Comparison of ENCODE assay signal across 8 cellular contexts in genomic region chr1:155002479-155003226, GRCh38. TPM values are rescaled to one million over a fixed set of nuclear protein-coding genes. Genes with fewer than 3 reads are reported as not detected.
A peak's percentile ranks its signal among the peaks of the same experiment; 100 is the strongest.
DNase-seq lines count a peak whose midpoint lies in the region; ATAC-seq lines count a peak whose summit lies in the region.

ZBTB7B (plus strand) TSS chr1:155002802; CDS start chr1:155014661, 11,859 bp downstream.

- no peaks in the 10 kb centered on the region for H3K9me2 ChIP-seq in GM23248 (ENCODE audit: insufficient read depth)

- H3K9ac ChIP-seq in BLaER1 (peak within 1 kb of the TSS; percentile 95), GM23248 (peak within 1 kb of the TSS; percentile 86)

- H3K36me3 ChIP-seq in BLaER1 (no peaks in the 10 kb centered on the region), GM23248 (ENCODE audit: low read depth) (no peaks in the 10 kb centered on the region), SJCRH30 (no peaks in the 10 kb centered on the region), ectodermal cell (ENCODE audit: control insufficient read depth, insufficient read depth, low read length) (no peaks in the 10 kb centered on the region), thymus (ENCODE audit: control insufficient read depth, insufficient read depth) (no peaks in the 10 kb centered on the region)

- in situ Hi-C loops in GM23248 (cut with MboI) = no loop called here

- H3K4me2 ChIP-seq in BLaER1 = peak within 1 kb of the TSS; percentile 100
- peak within 1 kb of the TSS; percentile 94 for H3K4me2 ChIP-seq in GM23248 (ENCODE audit: unreplicated experiment)

- no peaks in the 10 kb centered on the region for H3F3A ChIP-seq in GM23248 (ENCODE audit: insufficient read depth)

- H3K27me3 ChIP-seq in BLaER1 (no peaks in the 10 kb centered on the region), GM23248 (replicated peaks; ENCODE audit: insufficient read depth) (no peaks in the 10 kb centered on the region), SJCRH30 (no peaks in the 10 kb centered on the region), ectodermal cell (ENCODE audit: control insufficient read depth, insufficient read depth, low read length, poor library complexity, severe bottlenecking) (no peaks in the 10 kb centered on the region), thymus (ENCODE audit: control insufficient read depth, insufficient read depth) (peaks cover 46% of the 10 kb centered on the region)

- DNase-seq in GM23248 (peak; percentile 57), SJCRH30 (peak in 1 of 2 experiments; percentile 39), lung microvascular endothelial cell (ENCODE audit: low read depth in 2 of 2) (peak; percentile 36 to 38)
- DNase-seq in stimulated activated CD4-positive, alpha-beta T cell treated with anti-CD3 and anti-CD28 coated beads, Interleukin-4, amount 100 ng/mL, for 1 hour = no peak

- H3K9me3 ChIP-seq in BLaER1 (no peaks in the 10 kb centered on the region), GM23248 (ENCODE audit: low read depth) (no peaks in the 10 kb centered on the region), SJCRH30 (replicated peaks) (no peaks in the 10 kb centered on the region), ectodermal cell (ENCODE audit: control insufficient read depth, low read length) (no peaks in the 10 kb centered on the region), thymus (ENCODE audit: control insufficient read depth) (no peaks in the 10 kb centered on the region)

- H3K4me3 ChIP-seq in BLaER1 (peak within 1 kb of the TSS; percentile 95), GM23248 (peak within 1 kb of the TSS; percentile 98), SJCRH30 (peak within 1 kb of the TSS; percentile 65), ectodermal cell (ENCODE audit: insufficient read depth, low read depth, low read length) (peak within 1 kb of the TSS; percentile 57), thymus (ENCODE audit: low read length) (peak within 1 kb of the TSS; percentile 48)

- H2AFZ ChIP-seq in GM23248 = peak within 1 kb of the TSS; percentile 71

- peak within 1 kb of the TSS; percentile 98 for H3K27ac ChIP-seq in BLaER1
- peak within 1 kb of the TSS; percentile 67 for H3K27ac ChIP-seq in GM23248
- peak within 1 kb of the TSS; percentile 82 for H3K27ac ChIP-seq in SJCRH30
- H3K27ac ChIP-seq in ectodermal cell (ENCODE audit: insufficient read depth, low read depth, low read length, poor library complexity, severe bottlenecking) = peak within 1 kb of the TSS; percentile 80
- H3K27ac ChIP-seq in thymus (ENCODE audit: low read depth) = peak within 1 kb of the TSS; percentile 87

- no peak for ATAC-seq in GM21390 (IDR thresholded peaks at IDR 0.05; ENCODE audit: unreplicated experiment)

- WGBS in GM23248 (ENCODE audit: low coverage in 1 of 2, low lambda C conversion rate in 2 of 2, missing lambda C conversion rate in 2 of 2), 2 experiments = 1 to 2% methylated on average over 12 to 34 of the region's 34 CpGs
- WGBS in ectodermal cell, 2 experiments = 0 to 1% methylated on average over 30 of the region's 34 CpGs
- WGBS in thymus = 2% methylated on average over 33 of the region's 34 CpGs

- peaks cover 48% of the 10 kb centered on the region for H3K79me2 ChIP-seq in GM23248 (ENCODE audit: insufficient read depth)

- peaks cover 54% of the 10 kb centered on the region for H3K4me1 ChIP-seq in BLaER1
- H3K4me1 ChIP-seq in GM23248 (ENCODE audit: insufficient read depth) = peaks cover 27% of the 10 kb centered on the region
- H3K4me1 ChIP-seq in SJCRH30 = no peaks in the 10 kb centered on the region
- peaks cover 10% of the 10 kb centered on the region for H3K4me1 ChIP-seq in ectodermal cell (ENCODE audit: control insufficient read depth, insufficient read depth, low read length)
- peaks cover 3% of the 10 kb centered on the region for H3K4me1 ChIP-seq in thymus (ENCODE audit: control insufficient read depth, insufficient read depth, low read length)

- H4K20me1 ChIP-seq in BLaER1 (peaks cover 8% of the 10 kb centered on the region; the same call in 1 of the 2 replicates), GM23248 (ENCODE audit: insufficient read depth) (no peaks in the 10 kb centered on the region)

RNA-seq across cellular contexts. Expression of gene ZBTB7B, which starts in this region (rescaled TPM):
- 16.8 and 27.0 TPM in 2 replicates for total RNA-seq in GM23248 (2014; rRNA removed; shearing (Covaris generic))
- polyA plus RNA-seq in GM23248 (2016; fragmentation: Nextera tagmentation; extraction: Ambion mirVana) = 2.3 and 2.9 TPM in 2 replicates
- total RNA-seq in SJCRH30 (2014; rRNA removed; shearing (Covaris generic)) = 4.8 and 5.6 TPM in 2 replicates
- polyA plus RNA-seq in ectodermal cell (2013, experiment 1 of 4) = 11.4 TPM
- polyA plus RNA-seq in ectodermal cell (2013, experiment 2 of 4) = 14.4 TPM
- 8.2 TPM for polyA plus RNA-seq in ectodermal cell (2013, experiment 3 of 4)
- polyA plus RNA-seq in ectodermal cell (2013, experiment 4 of 4) = 11.1 TPM
- 7.4 and 10.3 TPM in 2 replicates for total RNA-seq in lung microvascular endothelial cell
- 21.9 TPM for polyA plus RNA-seq in thymus

Comparison
In these comparisons a context has a peak if more than half of its experiments do, and no peak if none do; other contexts are left out.
1. H3K4me3 ChIP-seq: peak in every context shown above with its lines; median percentile 98 in GM23248; 95 in BLaER1; 65 in SJCRH30; 57 in ectodermal cell; 48 in thymus.